9 cellular contexts compared by ENCODE assay signal in genomic region chr3:88189361-88189810, GRCh38. TPM values are rescaled to one million over a fixed set of nuclear protein-coding genes. Genes with fewer than 3 reads are reported as not detected.
DNase-seq lines count a peak whose midpoint lies in the region; ATAC-seq and TF ChIP-seq lines count a peak whose summit lies in the region.
"Had no signal": no experiment of that assay in that cellular context is flagged by ENCODE, and none has a peak within 500 bp of the region (broad histone marks: within the 10 kb centered on the region; RNA-seq: fewer than 3 reads in every experiment).

No MANE protein-coding gene starts in this region.

- CTCF ChIA-PET in MCF 10A (lab: Yijun Ruan, JAX) = interaction anchor here (0.7 kb wide), 3 partner anchors 8 to 479 kb away, joined by 3 to 4 read pairs (median 4); no protein-coding TSS in a partner anchor

- no peaks in the 10 kb centered on the region for H3K9me3 Mint-ChIP-seq in MCF 10A (ENCODE audit: unreplicated experiment)
- H3K9me3 Mint-ChIP-seq in stimulated activated naive CD8-positive, alpha-beta T cell treated with anti-CD3 and anti-CD28 coated beads, Interleukin-15, amount 100 ng/mL, for 72 hours = peaks cover 18 to 33% of the 10 kb centered on the region in 2 donors

- intact Hi-C loops in MCF 10A (cut with micrococcal nuclease) (no loop called here), breast epithelium (cut with DNase I; ENCODE audit: low total_unique reads) (no loop called here)

- no peaks in the 10 kb centered on the region for H3K4me1 Mint-ChIP-seq in MCF 10A (ENCODE audit: insufficient read depth, unreplicated experiment)
- peaks cover 8% of the 10 kb centered on the region for H3K4me1 Mint-ChIP-seq in stimulated activated naive CD8-positive, alpha-beta T cell treated with anti-CD3 and anti-CD28 coated beads, Interleukin-15, amount 100 ng/mL, for 72 hours

- peak; percentile 3 for DNase-seq in MCF 10A (ENCODE audit: unreplicated experiment)
- no peak for DNase-seq in breast epithelium (ENCODE audit: low spot score in 2 of 2)
- DNase-seq in M059J (ENCODE audit: low read depth) = peak; percentile 26
- peak; percentile 5 to 15 for DNase-seq in stimulated activated naive CD8-positive, alpha-beta T cell treated with anti-CD3 and anti-CD28 coated beads, Interleukin-15, amount 100 ng/mL, for 72 hours
- no peak for DNase-seq in NCI-H446 (lab: John Stamatoyannopoulos, UW)
- no peak for DNase-seq in germinal center (ENCODE audit: low spot score)
- DNase-seq in NCI-H1694 (lab: John Stamatoyannopoulos, UW) = no peak
- DNase-seq: NCI-H446 treated with DMSO at 0.1 percent for 48 hours had no signal

- no peaks in the 10 kb centered on the region for H3K4me1 ChIP-seq in breast epithelium

- no peak for TF ChIP-seq POLR2A in breast epithelium (IDR thresholded peaks at IDR 0.05)

- H3K36me3 Mint-ChIP-seq in MCF 10A (ENCODE audit: insufficient read depth, unreplicated experiment) = peaks cover 6% of the 10 kb centered on the region

- TF ChIP-seq CTCF in MCF 10A (IDR thresholded peaks at IDR 0.05; ENCODE audit: unreplicated experiment) = no peak
- TF ChIP-seq CTCF in breast epithelium (IDR thresholded peaks at IDR 0.05) = no peak

- no peaks in the 10 kb centered on the region for H3K36me3 ChIP-seq in breast epithelium

- H3K27me3 Mint-ChIP-seq in MCF 10A (ENCODE audit: insufficient read depth, unreplicated experiment) = no peaks in the 10 kb centered on the region
- H3K27me3 Mint-ChIP-seq in stimulated activated naive CD8-positive, alpha-beta T cell treated with anti-CD3 and anti-CD28 coated beads, Interleukin-15, amount 100 ng/mL, for 72 hours = no peaks in the 10 kb centered on the region

- POLR2A ChIA-PET in MCF 10A (lab: Yijun Ruan, JAX) = interaction anchor here (0.6 kb wide), 1 partner anchor 768 kb away, joined by 3 read pairs; no protein-coding TSS in a partner anchor

- no peak overlapping the region for H3K4me3 Mint-ChIP-seq in MCF 10A (ENCODE audit: unreplicated experiment)
- peak overlapping the region; percentile 26 to 35 for H3K4me3 Mint-ChIP-seq in stimulated activated naive CD8-positive, alpha-beta T cell treated with anti-CD3 and anti-CD28 coated beads, Interleukin-15, amount 100 ng/mL, for 72 hours

- peaks cover under 1 to 14% of the 10 kb centered on the region in 2 donors for H3K9me3 ChIP-seq in breast epithelium

- BruUV-seq in MCF 10A (replicated peaks; lab: Mats Ljungman, UMichigan) = no TSS peak

- H3K27ac ChIP-seq in breast epithelium = no peak overlapping the region

- H3K27me3 ChIP-seq in breast epithelium = no peaks in the 10 kb centered on the region

- no peak overlapping the region for H3K4me3 ChIP-seq in breast epithelium

- ATAC-seq in HG02610 (IDR thresholded peaks at IDR 0.05; ENCODE audit: unreplicated experiment) = peak; percentile 99
- ATAC-seq in stimulated activated naive CD8-positive, alpha-beta T cell treated with anti-CD3 and anti-CD28 coated beads, Interleukin-15, amount 100 ng/mL, for 72 hours = peak; percentile 89

- no peak overlapping the region for H3K27ac Mint-ChIP-seq in MCF 10A (ENCODE audit: low read depth, unreplicated experiment)
- H3K27ac Mint-ChIP-seq in stimulated activated naive CD8-positive, alpha-beta T cell treated with anti-CD3 and anti-CD28 coated beads, Interleukin-15, amount 100 ng/mL, for 72 hours = peak overlapping the region in 1 of 2 donors; percentile 69

RNA-seq across cellular contexts. Expression of gene C3orf38, which starts 39.6 kb away (rescaled TPM):
- total RNA-seq in MCF 10A (2022) = 21.7 and 23.4 TPM in 2 replicates
- 10 to 100 TPM; 20.3 to 32.1 (median 23.0) TPM for total RNA-seq in breast epithelium
- 15.2 and 21.1 TPM in 2 replicates for total RNA-seq in M059J (2014; rRNA removed; shearing (Covaris generic))

Comparison
In these comparisons a context has a peak if more than half of its experiments do, and no peak if none do; other contexts are left out.
1. DNase-seq: peak in MCF 10A (single experiment), M059J (single experiment) and stimulated activated naive CD8-positive, alpha-beta T cell treated with anti-CD3 and anti-CD28 coated beads, Interleukin-15, amount 100 ng/mL, for 72 hours (2 of 2); none in breast epithelium (0 of 2), NCI-H446 (0 of 2), germinal center (single experiment) and NCI-H1694 (single experiment).